Comparison of ENCODE assay signal across 9 cellular contexts in genomic region chr19:57436392-57436791, GRCh38. TPM values are rescaled to one million over a fixed set of nuclear protein-coding genes. Genes with fewer than 3 reads are reported as not detected.
DNase-seq lines count a peak whose midpoint lies in the region; ATAC-seq and TF ChIP-seq lines count a peak whose summit lies in the region.
"Had no signal": no experiment of that assay in that cellular context is flagged by ENCODE, and none has a peak within 500 bp of the region (broad histone marks: within the 10 kb centered on the region; RNA-seq: fewer than 3 reads in every experiment).

No MANE protein-coding gene starts in this region.

- peaks cover 19% of the 10 kb centered on the region for H3K4me1 Mint-ChIP-seq in activated CD4-positive, alpha-beta T cell treated with anti-CD3 and anti-CD28 coated beads, Interleukin-2, amount 10 ng/mL, durations not matched to agents 24 days and 14 days
- peaks cover 32% of the 10 kb centered on the region for H3K4me1 Mint-ChIP-seq in activated B cell treated with CpG ODN at 0.5 μM for 24 hours

- no peak for TF ChIP-seq CTCF in activated B cell treated with CpG ODN at 0.5 μM for 24 hours (IDR thresholded peaks at IDR 0.05)
- TF ChIP-seq CTCF in hepatocyte (IDR thresholded peaks at IDR 0.05; ENCODE audit: poor library complexity): no peak
- no peak for TF ChIP-seq CTCF in smooth muscle cell (IDR thresholded peaks at IDR 0.05; ENCODE audit: borderline replicate concordance, insufficient read depth, poor library complexity, severe bottlenecking)

- POLR2A ChIA-PET in activated B cell treated with CpG ODN at 0.5 μM for 24 hours (lab: Charles Lee): no interaction called here

- intact Hi-C loops in activated CD4-positive, alpha-beta T cell treated with anti-CD3 and anti-CD28 coated beads, Interleukin-2, amount 10 ng/mL, durations not matched to agents 24 days and 14 days (cut with micrococcal nuclease): no loop called here
- intact Hi-C loops in activated B cell treated with CpG ODN at 0.5 μM for 24 hours (cut with micrococcal nuclease): no loop called here

- ATAC-seq in activated B cell treated with CpG ODN at 0.5 μM for 24 hours (ENCODE audit: low read depth) (no peak), esophagus mucosa (no peak), GM21825 (IDR thresholded peaks at IDR 0.05; ENCODE audit: unreplicated experiment) (no peak)

- H4K20me1 ChIP-seq in hepatocyte (ENCODE audit: insufficient read depth, poor library complexity, severe bottlenecking): no peaks in the 10 kb centered on the region
- H4K20me1 ChIP-seq in smooth muscle cell (ENCODE audit: low read depth): peaks cover 8% of the 10 kb centered on the region

- H3K27me3 Mint-ChIP-seq in activated CD4-positive, alpha-beta T cell treated with anti-CD3 and anti-CD28 coated beads, Interleukin-2, amount 10 ng/mL, durations not matched to agents 24 days and 14 days: peaks cover 2% of the 10 kb centered on the region
- H3K27me3 Mint-ChIP-seq in activated B cell treated with CpG ODN at 0.5 μM for 24 hours: no peaks in the 10 kb centered on the region

- peak overlapping the region; percentile 44 for H3K4me3 ChIP-seq in hepatocyte
- peak overlapping the region; percentile 64 for H3K4me3 ChIP-seq in smooth muscle cell

- peaks cover 39% of the 10 kb centered on the region for H3K9me3 Mint-ChIP-seq in activated CD4-positive, alpha-beta T cell treated with anti-CD3 and anti-CD28 coated beads, Interleukin-2, amount 10 ng/mL, durations not matched to agents 24 days and 14 days
- H3K9me3 Mint-ChIP-seq in activated B cell treated with CpG ODN at 0.5 μM for 24 hours: peaks cover 3% of the 10 kb centered on the region

- H3K27ac Mint-ChIP-seq in activated CD4-positive, alpha-beta T cell treated with anti-CD3 and anti-CD28 coated beads, Interleukin-2, amount 10 ng/mL, durations not matched to agents 24 days and 14 days: peak overlapping the region; percentile 95
- H3K27ac Mint-ChIP-seq in activated B cell treated with CpG ODN at 0.5 μM for 24 hours: no peak overlapping the region

- no peaks in the 10 kb centered on the region for H3K36me3 ChIP-seq in hepatocyte (replicated peaks; ENCODE audit: insufficient read depth, low read depth)
- H3K36me3 ChIP-seq in smooth muscle cell (ENCODE audit: low read depth): no peaks in the 10 kb centered on the region

- no peaks in the 10 kb centered on the region for H3K27me3 ChIP-seq in hepatocyte
- no peaks in the 10 kb centered on the region for H3K27me3 ChIP-seq in smooth muscle cell (ENCODE audit: low read depth)

- no peak overlapping the region for H3K9ac ChIP-seq in smooth muscle cell (ENCODE audit: low read depth)

- H3K9me2 ChIP-seq in hepatocyte (replicated peaks; ENCODE audit: insufficient read depth): no peaks in the 10 kb centered on the region

- H2AFZ ChIP-seq in hepatocyte (no peak overlapping the region), smooth muscle cell (ENCODE audit: low read depth) (no peak overlapping the region)

- no peak for DNase-seq in activated CD4-positive, alpha-beta T cell treated with anti-CD3 and anti-CD28 coated beads, Interleukin-2, amount 10 ng/mL, durations not matched to agents 24 days and 14 days
- no peak for DNase-seq in activated CD4-positive, alpha-beta T cell treated with anti-CD3 and anti-CD28 coated beads for 1 hour
- DNase-seq in activated B cell treated with CpG ODN at 0.5 μM for 24 hours: no peak
- DNase-seq in hepatocyte (ENCODE audit: low spot score): peak; percentile 39
- DNase-seq in smooth muscle cell (lab: John Stamatoyannopoulos, UW; ENCODE audit: unreplicated experiment): no peak
- DNase-seq in cerebellar cortex (ENCODE audit: low spot score): no peak
- DNase-seq: NCI-H446 treated with DMSO at 0.1 percent for 48 hours had no signal

- H3K4me1 ChIP-seq in hepatocyte (ENCODE audit: insufficient read depth) (peaks cover 7% of the 10 kb centered on the region), smooth muscle cell (ENCODE audit: low read depth) (peaks cover 8% of the 10 kb centered on the region)

- peak overlapping the region; percentile 91 for H3K4me2 ChIP-seq in hepatocyte
- peak overlapping the region; percentile 85 for H3K4me2 ChIP-seq in smooth muscle cell

- CTCF ChIA-PET in activated B cell treated with CpG ODN at 0.5 μM for 24 hours (lab: Charles Lee): no interaction called here

- WGBS in hepatocyte (ENCODE audit: low lambda C conversion rate, missing lambda C conversion rate): 67% methylated on average over 1 of the region's 1 CpG
- 81% methylated on average over 1 of the region's 1 CpG for WGBS in smooth muscle cell (ENCODE audit: low lambda C conversion rate)

- H3K36me3 Mint-ChIP-seq in activated CD4-positive, alpha-beta T cell treated with anti-CD3 and anti-CD28 coated beads, Interleukin-2, amount 10 ng/mL, durations not matched to agents 24 days and 14 days (ENCODE audit: low read depth): peaks cover 55% of the 10 kb centered on the region
- H3K36me3 Mint-ChIP-seq in activated B cell treated with CpG ODN at 0.5 μM for 24 hours (ENCODE audit: low read depth): peaks cover 37% of the 10 kb centered on the region

- no peaks in the 10 kb centered on the region for H3K9me3 ChIP-seq in hepatocyte (ENCODE audit: low read depth)
- no peaks in the 10 kb centered on the region for H3K9me3 ChIP-seq in smooth muscle cell (replicated peaks; ENCODE audit: low read depth)

- H3K4me3 Mint-ChIP-seq in activated CD4-positive, alpha-beta T cell treated with anti-CD3 and anti-CD28 coated beads, Interleukin-2, amount 10 ng/mL, durations not matched to agents 24 days and 14 days: peak overlapping the region; percentile 95
- peak overlapping the region; percentile 97 for H3K4me3 Mint-ChIP-seq in activated B cell treated with CpG ODN at 0.5 μM for 24 hours

- H3K27ac ChIP-seq in hepatocyte (peak overlapping the region; percentile 86), smooth muscle cell (ENCODE audit: low read depth) (no peak overlapping the region)

- no peaks in the 10 kb centered on the region for H3F3A ChIP-seq in smooth muscle cell (ENCODE audit: low read depth)

- H3K79me2 ChIP-seq in hepatocyte: peaks cover 55% of the 10 kb centered on the region
- H3K79me2 ChIP-seq in smooth muscle cell (ENCODE audit: low read depth): peaks cover 54% of the 10 kb centered on the region

RNA-seq across cellular contexts. Expression of gene ZNF749, which starts 1.3 kb away (rescaled TPM):
- total RNA-seq in activated CD4-positive, alpha-beta T cell treated with anti-CD3 and anti-CD28 coated beads, Interleukin-2, amount 10 ng/mL, durations not matched to agents 24 days and 14 days: 22.5 and 26.5 TPM in 2 replicates
- total RNA-seq in activated B cell treated with CpG ODN at 0.5 μM for 24 hours: 16.4 and 18.2 TPM in 2 replicates
- 10.4 and 10.5 TPM in 2 replicates for total RNA-seq in hepatocyte
- polyA plus RNA-seq in hepatocyte: 3.0 and 7.1 TPM in 2 replicates
- 4.0 and 9.4 TPM in 2 replicates for total RNA-seq in smooth muscle cell
- polyA plus RNA-seq in smooth muscle cell: 1.6 and 3.1 TPM in 2 replicates
- 6.4 TPM for total RNA-seq in esophagus mucosa

RNA-seq across cellular contexts. Expression of gene VN1R1, which starts 20.5 kb away (rescaled TPM):
- total RNA-seq in activated CD4-positive, alpha-beta T cell treated with anti-CD3 and anti-CD28 coated beads, Interleukin-2, amount 10 ng/mL, durations not matched to agents 24 days and 14 days: not detected in 2 replicates
- 0.78 and 1.1 TPM in 2 replicates for total RNA-seq in activated B cell treated with CpG ODN at 0.5 μM for 24 hours
- 1.6 and 2.2 TPM in 2 replicates for total RNA-seq in hepatocyte
- polyA plus RNA-seq in hepatocyte: 0.65 and 0.83 TPM in 2 replicates
- total RNA-seq in smooth muscle cell: 0.45 and 0.67 TPM in 2 replicates
- 0.50 TPM in 1 of 2 replicates, not detected in the other for polyA plus RNA-seq in smooth muscle cell
- total RNA-seq in esophagus mucosa: 0.28 TPM

RNA-seq across cellular contexts. Expression of gene ZNF17, which starts 25.4 kb away (rescaled TPM):
- total RNA-seq in activated CD4-positive, alpha-beta T cell treated with anti-CD3 and anti-CD28 coated beads, Interleukin-2, amount 10 ng/mL, durations not matched to agents 24 days and 14 days: 7.4 and 7.8 TPM in 2 replicates
- total RNA-seq in activated B cell treated with CpG ODN at 0.5 μM for 24 hours (16.1 and 18.6 TPM in 2 replicates), hepatocyte (6.9 and 7.2 TPM in 2 replicates), smooth muscle cell (4.3 and 7.0 TPM in 2 replicates), esophagus mucosa (6.5 TPM)
- polyA plus RNA-seq in hepatocyte (1.4 and 2.3 TPM in 2 replicates), smooth muscle cell (0.95 and 3.1 TPM in 2 replicates)

RNA-seq across cellular contexts. Expression of gene ZNF772, which starts 41.0 kb away (rescaled TPM):
- total RNA-seq in activated CD4-positive, alpha-beta T cell treated with anti-CD3 and anti-CD28 coated beads, Interleukin-2, amount 10 ng/mL, durations not matched to agents 24 days and 14 days: 2.5 and 2.8 TPM in 2 replicates
- total RNA-seq in activated B cell treated with CpG ODN at 0.5 μM for 24 hours (13.8 and 17.9 TPM in 2 replicates), hepatocyte (18.5 TPM in 2 replicates), smooth muscle cell (8.2 and 11.2 TPM in 2 replicates), esophagus mucosa (4.5 TPM)
- polyA plus RNA-seq in hepatocyte (2.6 and 5.6 TPM in 2 replicates), smooth muscle cell (1.4 and 2.1 TPM in 2 replicates)

RNA-seq across cellular contexts. Expression of gene ZNF548, which starts 46.7 kb away (rescaled TPM):
- total RNA-seq in activated CD4-positive, alpha-beta T cell treated with anti-CD3 and anti-CD28 coated beads, Interleukin-2, amount 10 ng/mL, durations not matched to agents 24 days and 14 days: 10.6 and 12.7 TPM in 2 replicates
- total RNA-seq in activated B cell treated with CpG ODN at 0.5 μM for 24 hours: 38.7 and 39.7 TPM in 2 replicates
- 17.6 and 26.3 TPM in 2 replicates for total RNA-seq in hepatocyte
- polyA plus RNA-seq in hepatocyte: 8.1 and 9.3 TPM in 2 replicates
- 26.9 and 27.3 TPM in 2 replicates for total RNA-seq in smooth muscle cell
- polyA plus RNA-seq in smooth muscle cell: 12.3 and 13.1 TPM in 2 replicates
- 6.9 TPM for total RNA-seq in esophagus mucosa
